ENCODE assay signal across 22 cellular contexts in the genomic region with DNA sequence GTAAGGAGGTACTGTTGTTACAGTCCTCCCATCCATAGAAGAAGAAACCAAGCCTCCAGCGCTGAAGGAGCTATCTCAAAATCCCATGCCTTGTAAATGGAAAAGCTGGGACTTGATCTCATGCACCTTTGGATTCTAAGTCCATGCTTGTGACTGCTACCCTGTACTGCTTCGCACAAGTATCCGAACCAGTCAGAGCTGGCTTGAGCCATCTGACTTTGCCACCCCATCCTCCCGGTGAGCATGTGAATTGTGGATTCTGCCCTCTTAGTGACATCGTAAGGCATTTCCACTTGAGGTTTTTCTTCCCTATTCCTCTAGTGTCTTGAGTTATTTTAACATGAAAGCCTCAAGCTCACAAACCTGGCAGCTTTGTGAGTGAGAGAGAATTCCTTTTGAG. TPM values are rescaled to one million over a fixed set of nuclear protein-coding genes. Genes with fewer than 3 reads are reported as not detected.
"Had no signal": no experiment of that assay in that cellular context is flagged by ENCODE, and none has a peak within 500 bp of the region (broad histone marks: within the 10 kb centered on the region; RNA-seq: fewer than 3 reads in every experiment).

No MANE protein-coding gene starts in this region.

- ATAC-seq: activated CD8-positive, alpha-beta memory T cell treated with anti-CD3 and anti-CD28 coated beads, Interleukin-2, amount 10 ng/mL, durations not matched to agents 7 days and 5 days; activated CD8-positive, alpha-beta T cell treated with anti-CD3 and anti-CD28 coated beads for 36 hours; activated naive CD4-positive, alpha-beta T cell treated with anti-CD3 and anti-CD28 coated beads, Interleukin-2, amount 50 U/mL, for 72 hours; left lung had no signal

- H3K4me3 Mint-ChIP-seq: activated CD4-positive, alpha-beta T cell treated with anti-CD3 and anti-CD28 coated beads, Interleukin-2, amount 10 ng/mL, durations not matched to agents 7 days and 5 days; activated CD8-positive, alpha-beta memory T cell treated with anti-CD3 and anti-CD28 coated beads, Interleukin-2, amount 10 ng/mL, durations not matched to agents 7 days and 5 days; activated CD8-positive, alpha-beta T cell treated with anti-CD3 and anti-CD28 coated beads for 36 hours; central memory CD8-positive, alpha-beta T cell; immature natural killer cell; mesothelial cell of epicardium had no signal

- H3K4me1 Mint-ChIP-seq: activated CD4-positive, alpha-beta T cell treated with anti-CD3 and anti-CD28 coated beads, Interleukin-2, amount 10 ng/mL, durations not matched to agents 7 days and 5 days; activated CD8-positive, alpha-beta memory T cell treated with anti-CD3 and anti-CD28 coated beads, Interleukin-2, amount 10 ng/mL, durations not matched to agents 7 days and 5 days; central memory CD8-positive, alpha-beta T cell; immature natural killer cell had no signal

- DNase-seq: activated CD4-positive, alpha-beta T cell treated with anti-CD3 and anti-CD28 coated beads, Interleukin-2, amount 10 ng/mL, durations not matched to agents 7 days and 5 days; activated CD4-positive, CD25-positive, alpha-beta regulatory T cell treated with anti-CD3 and anti-CD28 coated beads, Interleukin-2, amount 50 U/mL, for 72 hours; activated CD8-positive, alpha-beta memory T cell treated with anti-CD3 and anti-CD28 coated beads, Interleukin-2, amount 10 ng/mL, durations not matched to agents 7 days and 5 days; activated CD8-positive, alpha-beta T cell treated with anti-CD3 and anti-CD28 coated beads for 36 hours; activated gamma-delta T cell treated with Interleukin-2 at 50 U/mL for 16 hours; aorta; brain microvascular endothelial cell; immature natural killer cell; left lung; mammary epithelial cell; nucleus accumbens; stimulated activated CD4-positive, alpha-beta T cell treated with anti-CD3 and anti-CD28 coated beads, Interleukin-4, amount 100 ng/mL, for 1 hour; stimulated activated naive CD4-positive, alpha-beta T cell; T-helper 1 cell; WERI-Rb-1 had no signal

- H3K36me3 ChIP-seq: brain microvascular endothelial cell, left lung, SJSA1, WERI-Rb-1 had no signal

- H3K4me1 ChIP-seq: left lung, SJSA1 had no signal

- H3K27ac ChIP-seq: brain microvascular endothelial cell, hepatocyte, left lung, SJSA1, WERI-Rb-1 had no signal

- H3K36me3 Mint-ChIP-seq: activated CD8-positive, alpha-beta memory T cell treated with anti-CD3 and anti-CD28 coated beads, Interleukin-2, amount 10 ng/mL, durations not matched to agents 7 days and 5 days; activated naive CD4-positive, alpha-beta T cell treated with anti-CD3 and anti-CD28 coated beads, Interleukin-2, amount 50 U/mL, for 72 hours; immature natural killer cell; mesothelial cell of epicardium had no signal

- H3K27me3 Mint-ChIP-seq: activated CD4-positive, alpha-beta T cell treated with anti-CD3 and anti-CD28 coated beads, Interleukin-2, amount 10 ng/mL, durations not matched to agents 7 days and 5 days; activated CD8-positive, alpha-beta memory T cell treated with anti-CD3 and anti-CD28 coated beads, Interleukin-2, amount 10 ng/mL, durations not matched to agents 7 days and 5 days; activated CD8-positive, alpha-beta T cell treated with anti-CD3 and anti-CD28 coated beads for 36 hours; central memory CD8-positive, alpha-beta T cell had no signal

- H3K9me3 ChIP-seq: left lung, SJSA1 had no signal

- H3K9me3 Mint-ChIP-seq: activated CD8-positive, alpha-beta T cell treated with anti-CD3 and anti-CD28 coated beads for 36 hours; central memory CD8-positive, alpha-beta T cell; mesothelial cell of epicardium had no signal

- H3K27me3 ChIP-seq: brain microvascular endothelial cell, hepatocyte, SJSA1 had no signal

- H3K4me3 ChIP-seq: coronary artery, hepatocyte, left lung, SJSA1 had no signal

RNA-seq across cellular contexts. Expression of a gene that starts 15.3 kb away (rescaled TPM):
- total RNA-seq: activated CD4-positive, alpha-beta T cell treated with anti-CD3 and anti-CD28 coated beads, Interleukin-2, amount 10 ng/mL, durations not matched to agents 7 days and 5 days; activated CD8-positive, alpha-beta memory T cell treated with anti-CD3 and anti-CD28 coated beads, Interleukin-2, amount 10 ng/mL, durations not matched to agents 7 days and 5 days; activated CD8-positive, alpha-beta T cell treated with anti-CD3 and anti-CD28 coated beads for 36 hours; activated naive CD4-positive, alpha-beta T cell treated with anti-CD3 and anti-CD28 coated beads, Interleukin-2, amount 50 U/mL, for 72 hours; mammary epithelial cell had no signal
- polyA plus RNA-seq: immature natural killer cell, mammary epithelial cell, neural cell had no signal
